In genomic region chr1:243596441-243597183, GRCh38 we compare ENCODE assay signal across 9 cellular contexts.
DNase-seq lines count a peak whose midpoint lies in the region; ATAC-seq, FAIRE-seq and TF ChIP-seq lines count a peak whose summit lies in the region.
"Had no signal": no experiment of that assay in that cellular context is flagged by ENCODE, and none has a peak within 500 bp of the region (broad histone marks: within the 10 kb centered on the region; RNA-seq: fewer than 3 reads in every experiment).

No MANE protein-coding gene starts in this region.

- dilution Hi-C loops in endothelial cell of umbilical vein (cut with MboI; ENCODE audit: extremely low pct_ligation_motif_present, low sequenced_read_pairs): no loop called here

- no peak overlapping the region for H3K4me2 ChIP-seq in endothelial cell of umbilical vein (ENCODE audit: insufficient read depth, low read length)

- FAIRE-seq in endothelial cell of umbilical vein (lab: Jason Lieb, UNC): no peak

- no peaks in the 10 kb centered on the region for H3K9me3 Mint-ChIP-seq in MCF 10A (ENCODE audit: unreplicated experiment)

- H3K9ac ChIP-seq in endothelial cell of umbilical vein (replicated peaks; ENCODE audit: extremely low read depth, insufficient read depth, low read length): no peak overlapping the region

- no peak overlapping the region for H2AFZ ChIP-seq in endothelial cell of umbilical vein (ENCODE audit: low read depth, low read length)

- peaks cover 0 to 3% of the 10 kb centered on the region in 2 donors for H3K9me3 ChIP-seq in breast epithelium
- H3K9me3 ChIP-seq in endothelial cell of umbilical vein (replicated peaks; ENCODE audit: control insufficient read depth, insufficient read depth, low read length): no peaks in the 10 kb centered on the region

- intact Hi-C loops in MCF 10A (cut with micrococcal nuclease): loop anchor here (10.0 kb wide), 1 partner anchor 458 kb away; the partner anchor contains the start of gene ZBTB18
- intact Hi-C loops in breast epithelium (cut with DNase I; ENCODE audit: low total_unique reads): no loop called here
- intact Hi-C loops in endothelial cell of umbilical vein (cut with micrococcal nuclease): no loop called here

- H3K27me3 Mint-ChIP-seq in MCF 10A (ENCODE audit: insufficient read depth, unreplicated experiment): no peaks in the 10 kb centered on the region
- H3K27me3 Mint-ChIP-seq: brain had no signal

- TF ChIP-seq POLR2A in breast epithelium (IDR thresholded peaks at IDR 0.05) (no peak), endothelial cell of umbilical vein (IDR thresholded peaks at IDR 0.05; ENCODE audit: low read depth, low read length) (no peak)

- no peaks in the 10 kb centered on the region for H3K9me1 ChIP-seq in endothelial cell of umbilical vein (replicated peaks; ENCODE audit: control insufficient read depth, extremely low read depth, insufficient read depth, low read length)

- peak; percentile 95 for ATAC-seq in HG02884 (IDR thresholded peaks at IDR 0.05; ENCODE audit: unreplicated experiment)

- H3K79me2 ChIP-seq in endothelial cell of umbilical vein (ENCODE audit: control insufficient read depth, insufficient read depth, low read length): no peaks in the 10 kb centered on the region

- DNase-seq in MCF 10A (ENCODE audit: unreplicated experiment) (peak; percentile 93), breast epithelium (ENCODE audit: low spot score in 2 of 2) (no peak), OCI-M1 (lab: John Stamatoyannopoulos, UW) (peak; percentile 58), endothelial cell of umbilical vein (ENCODE audit: low read depth, low spot score) (no peak), cortex of kidney (lab: John Stamatoyannopoulos, UW) (no peak), NCI-H510A (lab: John Stamatoyannopoulos, UW) (no peak), medulla oblongata (ENCODE audit: extremely low spot score) (no peak)

- H3K36me3 Mint-ChIP-seq in MCF 10A (ENCODE audit: insufficient read depth, unreplicated experiment): no peaks in the 10 kb centered on the region

- H3K4me3 ChIP-seq in breast epithelium (no peak overlapping the region), endothelial cell of umbilical vein (replicated peaks in 1 of 3; ENCODE audit: insufficient read depth in 1 of 3, low read depth in 1 of 3, low read length in 3 of 3) (no peak overlapping the region)

- TF ChIP-seq CTCF in MCF 10A (IDR thresholded peaks at IDR 0.05; ENCODE audit: unreplicated experiment) (no peak), breast epithelium (IDR thresholded peaks at IDR 0.05) (no peak), endothelial cell of umbilical vein (IDR thresholded peaks at IDR 0.05; ENCODE audit: extremely low read depth in 1 of 2, insufficient read depth in 1 of 2, low read depth in 1 of 2, low read length in 2 of 2) (no peak)

- H3K4me1 ChIP-seq in breast epithelium (no peaks in the 10 kb centered on the region), endothelial cell of umbilical vein (ENCODE audit: control insufficient read depth, extremely low read depth, insufficient read depth, low read length) (peaks cover 2% of the 10 kb centered on the region)

- BruUV-seq in MCF 10A (replicated peaks; lab: Mats Ljungman, UMichigan) (no TSS peak), endothelial cell of umbilical vein (replicated peaks; lab: Mats Ljungman, UMichigan) (no TSS peak)

- H3K4me1 Mint-ChIP-seq in MCF 10A (ENCODE audit: insufficient read depth, unreplicated experiment): peaks cover 26% of the 10 kb centered on the region
- H3K4me1 Mint-ChIP-seq: brain had no signal

- POLR2A ChIA-PET in MCF 10A (lab: Yijun Ruan, JAX): interaction anchor here (0.6 to 1.2 kb wide), 6 partner anchors 11 to 1944 kb away, joined by 3 to 6 read pairs (median 3); partner anchors contain the start of gene WDR64
- POLR2A ChIA-PET in endothelial cell of umbilical vein (lab: Charles Lee): no interaction called here

- CTCF ChIA-PET in MCF 10A (lab: Yijun Ruan, JAX): interaction anchor here (0.5 to 0.6 kb wide), 2 partner anchors 36 to 154 kb away, joined by 3 read pairs; no protein-coding TSS in a partner anchor
- CTCF ChIA-PET in endothelial cell of umbilical vein (lab: Charles Lee): no interaction called here

- no peak overlapping the region for H3K4me3 Mint-ChIP-seq in MCF 10A (ENCODE audit: unreplicated experiment)
- H3K4me3 Mint-ChIP-seq: brain had no signal

- H4K20me1 ChIP-seq in endothelial cell of umbilical vein (replicated peaks; ENCODE audit: control insufficient read depth, extremely low read depth, insufficient read depth, low read length): no peaks in the 10 kb centered on the region

- no peaks in the 10 kb centered on the region for H3K27me3 ChIP-seq in breast epithelium
- H3K27me3 ChIP-seq in endothelial cell of umbilical vein (ENCODE audit: control insufficient read depth in 2 of 2, insufficient read depth in 2 of 2, low read length in 2 of 2): no peaks in the 10 kb centered on the region

- H3K27ac ChIP-seq in breast epithelium: no peak overlapping the region
- no peak overlapping the region for H3K27ac ChIP-seq in endothelial cell of umbilical vein (ENCODE audit: insufficient read depth, low read depth, low read length)

- peak overlapping the region; percentile 63 for H3K27ac Mint-ChIP-seq in MCF 10A (ENCODE audit: low read depth, unreplicated experiment)
- H3K27ac Mint-ChIP-seq: brain had no signal

- no peaks in the 10 kb centered on the region for H3K36me3 ChIP-seq in breast epithelium
- no peaks in the 10 kb centered on the region for H3K36me3 ChIP-seq in endothelial cell of umbilical vein (ENCODE audit: control insufficient read depth in 2 of 2, extremely low read depth in 1 of 2, insufficient read depth in 2 of 2, low read length in 2 of 2)

TF ChIP-seq in endothelial cell of umbilical vein, 7 proteins besides CTCF, POLR2A, EP300 and RAD21:
- no peak for TF ChIP-seq MYC (IDR thresholded peaks at IDR 0.05; ENCODE audit: low read depth, low read length)
- TF ChIP-seq POLR2AphosphoS5 (IDR thresholded peaks at IDR 0.05; ENCODE audit: insufficient read depth, low read depth, low read length): no peak
- TF ChIP-seq EZH2 (IDR thresholded peaks at IDR 0.05; ENCODE audit: borderline replicate concordance, low read depth, low read length, severe bottlenecking): no peak
- peak; percentile 27 for TF ChIP-seq FOS (IDR thresholded peaks at IDR 0.05; ENCODE audit: borderline replicate concordance, insufficient read depth, low read length)
- TF ChIP-seq GATA2 (IDR thresholded peaks at IDR 0.05; ENCODE audit: insufficient read depth, insufficient read length, low read depth, low read length): no peak
- no peak for TF ChIP-seq MAX (IDR thresholded peaks at IDR 0.05; ENCODE audit: insufficient read depth, insufficient read length)

Comparison
In these comparisons a context has a peak if more than half of its experiments do, and no peak if none do; other contexts are left out.
1. DNase-seq: peak in MCF 10A (single experiment) and OCI-M1 (single experiment); none in breast epithelium (0 of 2), endothelial cell of umbilical vein (single experiment), cortex of kidney (single experiment), NCI-H510A (single experiment) and medulla oblongata (single experiment).